8 cellular contexts compared by ENCODE assay signal in genomic region chr12:7092986-7093460, GRCh38. TPM values are rescaled to one million over a fixed set of nuclear protein-coding genes. Genes with fewer than 3 reads are reported as not detected.
DNase-seq lines count a peak whose midpoint lies in the region; ATAC-seq, FAIRE-seq and TF ChIP-seq lines count a peak whose summit lies in the region.

No MANE protein-coding gene starts in this region.

- ATAC-seq in A549 (peak; percentile 13 to 14; a peak in 4 of 6 replicates), gastroesophageal sphincter (no peak), sciatic nerve (no peak), GM19351 (IDR thresholded peaks at IDR 0.05; ENCODE audit: unreplicated experiment) (no peak)

- POLR2A ChIA-PET in A549 (lab: Yijun Ruan, JAX) = interaction anchor here (1.0 to 3.6 kb wide), 2 partner anchors 22 to 32 kb away, joined by 3 to 19 read pairs; partner anchors contain the start of gene C1S

- H3K4me3 Mint-ChIP-seq in type B pancreatic cell = no peak overlapping the region

- no peak for TF ChIP-seq CTCF in A549 (IDR thresholded peaks at IDR 0.05)
- no peak for TF ChIP-seq CTCF in Peyer's patch (IDR thresholded peaks at IDR 0.05)
- no peak for TF ChIP-seq CTCF in gastroesophageal sphincter (IDR thresholded peaks at IDR 0.05)
- TF ChIP-seq CTCF in type B pancreatic cell (conservative IDR thresholded peaks at IDR 0.05) = no peak

- FAIRE-seq in A549 (lab: Jason Lieb, UNC) = no peak

- H3K4me2 ChIP-seq in A549 = no peak overlapping the region; the same call in 2 of the 3 replicates

- DNase-seq in A549 (ENCODE audit: low read depth in 1 of 2, low spot score in 1 of 2) (no peak), Peyer's patch (no peak), sciatic nerve (ENCODE audit: low spot score) (peak; percentile 58), NCI-H748 treated with DMSO at 0.1 percent for 48 hours (lab: John Stamatoyannopoulos, UW) (no peak), NCI-H526 (lab: John Stamatoyannopoulos, UW) (no peak), type B pancreatic cell (ENCODE audit: extremely low spot score, unreplicated experiment) (no peak)

- 77% methylated on average over 8 of the region's 8 CpGs for WGBS in A549 (ENCODE audit: missing lambda C conversion rate)
- WGBS in gastroesophageal sphincter (ENCODE audit: low coverage in 1 of 2), 2 donors = 76 to 80% methylated on average over 2 to 8 of the region's 8 CpGs

- H3K27ac ChIP-seq in A549 (peak overlapping the region; percentile 85 to 91), Peyer's patch (peak overlapping the region; percentile 43 to 82 (median 72)), gastroesophageal sphincter (peak overlapping the region; percentile 10 to 91 (median 84))

- intact Hi-C loops in sciatic nerve (cut with DNase I) = no loop called here

- H3K36me3 ChIP-seq in Peyer's patch = peaks cover 0 to 4% (median 0%) of the 10 kb centered on the region in 3 donors
- H3K36me3 ChIP-seq in gastroesophageal sphincter = peaks cover 0 to 37% of the 10 kb centered on the region in 2 donors

- CTCF ChIA-PET in A549 (lab: Yijun Ruan, JAX) = interaction anchor here (0.5 to 13.4 kb wide), 23 partner anchors 9 to 162 kb away, joined by 3 to 197 read pairs (median 4); partner anchors contain the start of genes C1RL and C1S

- H3K4me1 ChIP-seq in A549 = peaks cover 20% of the 10 kb centered on the region; the same call in 2 of the 3 replicates
- H3K4me1 ChIP-seq in Peyer's patch = peaks cover 0 to 5% (median 1%) of the 10 kb centered on the region in 4 donors
- peaks cover 3 to 57% (median 19%) of the 10 kb centered on the region in 3 donors for H3K4me1 ChIP-seq in gastroesophageal sphincter

- TF ChIP-seq EP300 in A549 (IDR thresholded peaks at IDR 0.05) = no peak
- TF ChIP-seq EP300 in gastroesophageal sphincter (IDR thresholded peaks at IDR 0.05) = no peak

- H3K27ac Mint-ChIP-seq in type B pancreatic cell = no peak overlapping the region

- no peaks in the 10 kb centered on the region for H3K27me3 ChIP-seq in Peyer's patch
- H3K27me3 ChIP-seq in gastroesophageal sphincter = no peaks in the 10 kb centered on the region

- peaks cover 10% of the 10 kb centered on the region for H3K4me1 Mint-ChIP-seq in type B pancreatic cell (ENCODE audit: unreplicated experiment)

- H3K9me3 ChIP-seq in A549 (no peaks in the 10 kb centered on the region), Peyer's patch (no peaks in the 10 kb centered on the region), gastroesophageal sphincter (no peaks in the 10 kb centered on the region)

- H3K4me3 ChIP-seq in A549 (no peak overlapping the region), Peyer's patch (no peak overlapping the region), gastroesophageal sphincter (no peak overlapping the region)

- TF ChIP-seq POLR2A in A549 (IDR thresholded peaks at IDR 0.05; ENCODE audit: low read length) (no peak), Peyer's patch (IDR thresholded peaks at IDR 0.05) (no peak), gastroesophageal sphincter (IDR thresholded peaks at IDR 0.05) (no peak)

- no peak for TF ChIP-seq RAD21 in A549 (conservative IDR thresholded peaks at IDR 0.05 in 1 of 2, IDR thresholded peaks at IDR 0.05 in 1 of 2)

- H3K9me3 Mint-ChIP-seq in type B pancreatic cell = no peaks in the 10 kb centered on the region

- H3K27me3 Mint-ChIP-seq in type B pancreatic cell = peaks cover 18% of the 10 kb centered on the region

- H3K36me3 Mint-ChIP-seq in type B pancreatic cell = no peaks in the 10 kb centered on the region

TF ChIP-seq in A549, 52 proteins besides CTCF, POLR2A, EP300 and RAD21 (continues in another document):
- TF ChIP-seq NPAS2 (CRISPR knock-in tag; IDR thresholded peaks at IDR 0.05; ENCODE audit: borderline replicate concordance) (no peak), RNF2 (IDR thresholded peaks at IDR 0.05; ENCODE audit: borderline replicate concordance, low read depth) (no peak), ZFP36 (IDR thresholded peaks at IDR 0.05; ENCODE audit: borderline replicate concordance, partially characterized antibody) (no peak), MAZ (IDR thresholded peaks at IDR 0.05; ENCODE audit: borderline replicate concordance, low read depth, low read length) (no peak), HOXB13 (CRISPR knock-in tag; IDR thresholded peaks at IDR 0.05; ENCODE audit: low read depth) (no peak), JUN (IDR thresholded peaks at IDR 0.05) (no peak), MYC (IDR thresholded peaks at IDR 0.05; ENCODE audit: borderline replicate concordance, low read length) (no peak), TFCP2L1 (CRISPR knock-in tag; IDR thresholded peaks at IDR 0.05) (no peak), ELK1 (IDR thresholded peaks at IDR 0.05; ENCODE audit: low read depth, low read length) (no peak)

RNA-seq across cellular contexts. Expression of gene C1R, which starts 0.8 kb away (rescaled TPM):
- polyA plus RNA-seq in A549 (2011; rRNA removed) (36.0 and 57.8 TPM in 2 replicates), A549 (2017; fragmentation: RNase III; extraction: RNeasy Plus Mini Kit Qiagen cat#74134 plus additional on column Dnase treatment) (24.8 to 40.4 TPM (median 31.4 TPM) in 3 replicates)
- polyA plus RNA-seq in A549 (2012; cell fraction: cytosol; rRNA removed) = 18.5 and 25.0 TPM in 2 replicates
- polyA plus RNA-seq in A549 (2012; cell fraction: nucleus; rRNA removed) = 52.6 and 57.7 TPM in 2 replicates
- polyA minus RNA-seq in A549 (2011; rRNA and poly(A)+ RNA removed) = 30.6 and 32.9 TPM in 2 replicates
- total RNA-seq in Peyer's patch (100 to 1,000 TPM in 3 of 4 donors, 10 to 100 TPM in 1; 27.5 to 151 (median 125) TPM), gastroesophageal sphincter (100 to 1,000 TPM; 330 to 846 (median 620) TPM), sciatic nerve (628 TPM), type B pancreatic cell (ENCODE audit: low replicate concordance) (5.4 and 6.5 TPM in 2 replicates)

RNA-seq across cellular contexts. Expression of gene C1RL, which starts 16.0 kb away (rescaled TPM):
- polyA plus RNA-seq in A549 (2011; rRNA removed) (30.4 and 32.4 TPM in 2 replicates), A549 (2017; fragmentation: RNase III; extraction: RNeasy Plus Mini Kit Qiagen cat#74134 plus additional on column Dnase treatment) (20.8 to 28.3 TPM (median 25.2 TPM) in 3 replicates)
- 12.2 and 17.4 TPM in 2 replicates for polyA plus RNA-seq in A549 (2012; cell fraction: cytosol; rRNA removed)
- polyA plus RNA-seq in A549 (2012; cell fraction: nucleus; rRNA removed) = 25.9 and 28.2 TPM in 2 replicates
- 48.3 and 54.9 TPM in 2 replicates for polyA minus RNA-seq in A549 (2011; rRNA and poly(A)+ RNA removed)
- total RNA-seq in Peyer's patch (10 to 100 TPM; 44.6 to 87.7 (median 51.5) TPM), gastroesophageal sphincter (100 to 1,000 TPM in 2 of 4 donors, 10 to 100 TPM in 2; 85.9 to 181 (median 103) TPM), sciatic nerve (117 TPM), type B pancreatic cell (ENCODE audit: low replicate concordance) (32.4 and 58.0 TPM in 2 replicates)

RNA-seq across cellular contexts. Expression of gene C1S, which starts 32.5 kb away (rescaled TPM):
- polyA plus RNA-seq in A549 (2011; rRNA removed) (107 and 109 TPM in 2 replicates), A549 (2017; fragmentation: RNase III; extraction: RNeasy Plus Mini Kit Qiagen cat#74134 plus additional on column Dnase treatment) (61.2 to 76.2 TPM (median 65.5 TPM) in 3 replicates)
- 24.7 and 35.9 TPM in 2 replicates for polyA plus RNA-seq in A549 (2012; cell fraction: cytosol; rRNA removed)
- 43.1 and 64.1 TPM in 2 replicates for polyA plus RNA-seq in A549 (2012; cell fraction: nucleus; rRNA removed)
- 51.9 and 53.4 TPM in 2 replicates for polyA minus RNA-seq in A549 (2011; rRNA and poly(A)+ RNA removed)
- total RNA-seq in Peyer's patch (100 to 1,000 TPM in 2 of 4 donors, 10 to 100 TPM in 2; 55.9 to 187 (median 108) TPM), gastroesophageal sphincter (100 to 1,000 TPM; 391 to 853 (median 638) TPM), sciatic nerve (662 TPM), type B pancreatic cell (ENCODE audit: low replicate concordance) (2.7 and 3.1 TPM in 2 replicates)

RNA-seq across cellular contexts. Expression of gene RBP5, which starts 35.7 kb away (rescaled TPM):
- not detected in 2 replicates for polyA plus RNA-seq in A549 (2011; rRNA removed)
- polyA plus RNA-seq in A549 (2012; cell fraction: cytosol; rRNA removed) = 0.04 TPM in 1 of 2 replicates, not detected in the other
- not detected in 2 replicates for polyA plus RNA-seq in A549 (2012; cell fraction: nucleus; rRNA removed)
- polyA plus RNA-seq in A549 (2017; fragmentation: RNase III; extraction: RNeasy Plus Mini Kit Qiagen cat#74134 plus additional on column Dnase treatment) = 0.09 to 0.44 TPM (median 0.25 TPM) in 3 replicates
- not detected in 2 replicates for polyA minus RNA-seq in A549 (2011; rRNA and poly(A)+ RNA removed)
- total RNA-seq in Peyer's patch = 10 to 100 TPM in 1 of 4 donors, 1 to 10 TPM in 2, not detected in 1; 3.7 to 64.4 (median 4.3) TPM
- 1 to 10 TPM in 1 of 4 donors, under 1 TPM in 1, not detected in 2; 0.58 to 1.1 TPM for total RNA-seq in gastroesophageal sphincter
- total RNA-seq in sciatic nerve = 4.5 TPM
- total RNA-seq in type B pancreatic cell (ENCODE audit: low replicate concordance) = 1.0 and 1.2 TPM in 2 replicates

RNA-seq across cellular contexts. Expression of gene CLSTN3, which starts 37.1 kb away (rescaled TPM):
- 24.9 and 32.7 TPM in 2 replicates for polyA plus RNA-seq in A549 (2011; rRNA removed)
- polyA plus RNA-seq in A549 (2012; cell fraction: cytosol; rRNA removed) = 16.3 and 19.7 TPM in 2 replicates
- polyA plus RNA-seq in A549 (2012; cell fraction: nucleus; rRNA removed) = 222 and 235 TPM in 2 replicates
- polyA plus RNA-seq in A549 (2017; fragmentation: RNase III; extraction: RNeasy Plus Mini Kit Qiagen cat#74134 plus additional on column Dnase treatment) = 17.4 to 22.5 TPM (median 19.3 TPM) in 3 replicates
- 18.9 and 26.1 TPM in 2 replicates for polyA minus RNA-seq in A549 (2011; rRNA and poly(A)+ RNA removed)
- 100 to 1,000 TPM in 1 of 4 donors, 10 to 100 TPM in 3; 35.0 to 120 (median 57.3) TPM for total RNA-seq in Peyer's patch
- 10 to 100 TPM; 13.9 to 34.3 (median 17.4) TPM for total RNA-seq in gastroesophageal sphincter
- total RNA-seq in sciatic nerve = 43.8 TPM
- 51.6 and 80.7 TPM in 2 replicates for total RNA-seq in type B pancreatic cell (ENCODE audit: low replicate concordance)

Comparison
In these comparisons a context has a peak if more than half of its experiments do, and no peak if none do; other contexts are left out.
1. ATAC-seq: peak in A549 (2 of 2); none in gastroesophageal sphincter (single experiment), sciatic nerve (single experiment) and GM19351 (single experiment).
2. RNA of gene C1S, which starts 32.5 kb away (total RNA-seq): 391 to 853 TPM in gastroesophageal sphincter, 662 TPM in sciatic nerve (single experiment) and 55.9 to 187 TPM in Peyer's patch; 2.7 to 3.1 TPM in type B pancreatic cell; every median in the first group is over 10 times any median in the second.
3. Peak in every context shown above with its lines, with median percentiles within 50 percentile points of each other: H3K27ac ChIP-seq.